Comparison of ENCODE assay signal across 9 cellular contexts in the genomic region with DNA sequence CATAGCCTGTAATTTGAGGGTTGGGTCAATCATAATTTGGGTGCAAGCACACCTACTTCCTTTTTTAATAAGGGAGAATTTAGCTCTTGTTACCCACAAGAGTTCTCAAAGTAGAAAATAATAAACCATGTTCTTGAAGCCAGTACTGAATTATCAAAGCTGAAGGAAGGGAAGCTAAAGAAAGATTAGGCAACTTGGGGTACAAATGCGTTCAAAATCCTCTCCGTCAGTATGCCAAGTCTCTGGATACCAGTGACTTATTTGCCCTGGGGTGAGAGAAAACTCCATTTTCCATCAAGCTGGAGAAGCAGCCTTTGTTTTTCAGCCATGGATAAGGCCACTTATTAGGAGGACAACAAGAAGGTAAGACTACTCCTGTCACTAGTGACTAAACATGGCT. TPM values are rescaled to one million over a fixed set of nuclear protein-coding genes. Genes with fewer than 3 reads are reported as not detected.
DNase-seq lines count a peak whose midpoint lies in the region; ATAC-seq and TF ChIP-seq lines count a peak whose summit lies in the region.
"Had no signal": no experiment of that assay in that cellular context is flagged by ENCODE, and none has a peak within 500 bp of the region (broad histone marks: within the 10 kb centered on the region; RNA-seq: fewer than 3 reads in every experiment).

No MANE protein-coding gene starts in this region.

- TF ChIP-seq EP300 in sigmoid colon (IDR thresholded peaks at IDR 0.05), result no peak

- TF ChIP-seq POLR2A in sigmoid colon (IDR thresholded peaks at IDR 0.05), result no peak

- H3K79me2 ChIP-seq in DND-41 (ENCODE audit: insufficient read depth, low read length) (peaks cover 80% of the 10 kb centered on the region), PC-3 (ENCODE audit: low read length) (peaks cover 38% of the 10 kb centered on the region)

- H3K9me3 ChIP-seq in DND-41 (ENCODE audit: insufficient read depth, low read length, severe bottlenecking), result no peaks in the 10 kb centered on the region
- no peaks in the 10 kb centered on the region for H3K9me3 ChIP-seq in PC-3 (ENCODE audit: low read length)
- no peaks in the 10 kb centered on the region for H3K9me3 ChIP-seq in duodenal mucosa (ENCODE audit: control insufficient read depth in 1 of 2, low read length in 2 of 2)
- no peaks in the 10 kb centered on the region for H3K9me3 ChIP-seq in sigmoid colon

- H4K20me1 ChIP-seq in DND-41 (ENCODE audit: insufficient read depth, low read length) (peaks cover 63% of the 10 kb centered on the region), PC-3 (ENCODE audit: low read length) (peaks cover 9% of the 10 kb centered on the region; the same call in 1 of the 2 replicates)

- CTCF ChIA-PET in PC-3 (lab: Charles Lee), result no interaction called here

- intact Hi-C loops in PC-3 (cut with micrococcal nuclease), result loop anchor here (1.0 kb wide), 1 partner anchor 20 kb away; no protein-coding TSS in a partner anchor
- intact Hi-C loops in sigmoid colon (cut with DNase I), result no loop called here

- H3F3A ChIP-seq in PC-3 (ENCODE audit: low read length, unreplicated experiment), result no peaks in the 10 kb centered on the region

- POLR2A ChIA-PET in PC-3 (lab: Charles Lee; ENCODE audit: unreplicated experiment), result no interaction called here

- BruUV-seq in PC-3 (replicated peaks; lab: Mats Ljungman, UMichigan), result no TSS peak

- H3K36me3 ChIP-seq in DND-41 (ENCODE audit: insufficient read depth, low read length) (peaks cover 69% of the 10 kb centered on the region), PC-3 (ENCODE audit: low read depth, low read length) (peaks cover 47% of the 10 kb centered on the region), duodenal mucosa (ENCODE audit: control insufficient read depth in 1 of 2, insufficient read depth in 2 of 2, low read length in 2 of 2) (peaks cover 13 to 46% of the 10 kb centered on the region in 2 donors), sigmoid colon (peaks cover 8 to 54% (median 9%) of the 10 kb centered on the region in 4 donors)

- TF ChIP-seq CTCF in DND-41 (IDR thresholded peaks at IDR 0.05; ENCODE audit: borderline replicate concordance, extremely low read depth, low read length, poor library complexity, severe bottlenecking) (no peak), PC-3 (conservative IDR thresholded peaks at IDR 0.05; ENCODE audit: low read depth, low read length) (no peak), sigmoid colon (IDR thresholded peaks at IDR 0.05) (no peak)

- H3K9ac ChIP-seq in DND-41 (ENCODE audit: low read depth, low read length) (no peak overlapping the region), PC-3 (ENCODE audit: low read length) (peak overlapping the region; percentile 66), duodenal mucosa (ENCODE audit: low read depth in 1 of 2, low read length in 2 of 2) (peak overlapping the region in 1 of 2 donors; percentile 36)

- no peak for DNase-seq in DND-41
- DNase-seq in PC-3, result no peak
- no peak for DNase-seq in sigmoid colon
- no peak for DNase-seq in hepatic stellate cell (ENCODE audit: low spot score)
- DNase-seq in stimulated activated CD4-positive, alpha-beta T cell treated with anti-CD3 and anti-CD28 coated beads, Interleukin-4, amount 100 ng/mL, for 24 hours, result no peak
- DNase-seq: Right ventricle myocardium superior had no signal

- H3K27ac ChIP-seq in DND-41 (ENCODE audit: low read length) (peak overlapping the region; percentile 44; the same call in 1 of the 2 replicates), PC-3 (ENCODE audit: low read length) (peak overlapping the region; percentile 93), duodenal mucosa (ENCODE audit: low read depth, low read length) (peak overlapping the region; percentile 72), sigmoid colon (peak overlapping the region in 3 of 4 donors; percentile 27 to 38 (median 28))

- H2AFZ ChIP-seq in DND-41 (ENCODE audit: low read depth, low read length) (no peak overlapping the region), PC-3 (ENCODE audit: low read length) (no peak overlapping the region)
- H2AFZ ChIP-seq: GM23338 had no signal

- H3K27me3 ChIP-seq in DND-41 (ENCODE audit: insufficient read depth, low read length, poor library complexity) (no peaks in the 10 kb centered on the region), PC-3 (ENCODE audit: low read length) (no peaks in the 10 kb centered on the region), duodenal mucosa (ENCODE audit: control insufficient read depth in 1 of 2, insufficient read depth in 2 of 2, low read length in 2 of 2) (no peaks in the 10 kb centered on the region), sigmoid colon (no peaks in the 10 kb centered on the region)

- WGBS in sigmoid colon, 2 donors, result 71 to 87% methylated on average over 2 of the region's 2 CpGs

- no peaks in the 10 kb centered on the region for H3K9me2 ChIP-seq in PC-3 (replicated peaks; ENCODE audit: low read length)

- ATAC-seq in DND-41 (ENCODE audit: insufficient read depth, low read depth) (no peak), PC-3 (no peak), GM18517 (IDR thresholded peaks at IDR 0.05; ENCODE audit: unreplicated experiment) (no peak)
- ATAC-seq: GM23338 had no signal

- H3K4me2 ChIP-seq in DND-41 (ENCODE audit: insufficient read depth, low read length) (no peak overlapping the region), PC-3 (ENCODE audit: low read length) (no peak overlapping the region)
- H3K4me2 ChIP-seq: GM23338 had no signal

- H3K4me1 ChIP-seq in DND-41 (ENCODE audit: insufficient read depth, low read length), result peaks cover 27% of the 10 kb centered on the region
- H3K4me1 ChIP-seq in PC-3 (ENCODE audit: insufficient read depth, low read length), result peaks cover 18% of the 10 kb centered on the region
- peaks cover 7 to 11% of the 10 kb centered on the region in 2 donors for H3K4me1 ChIP-seq in duodenal mucosa (ENCODE audit: control insufficient read depth in 1 of 2, insufficient read depth in 2 of 2, low read length in 2 of 2)
- H3K4me1 ChIP-seq in sigmoid colon, result peaks cover 0 to 19% (median 16%) of the 10 kb centered on the region in 4 donors

- H3K4me3 ChIP-seq in DND-41 (ENCODE audit: low read depth in 1 of 2, low read length in 2 of 2) (no peak overlapping the region), PC-3 (ENCODE audit: low read length) (no peak overlapping the region), duodenal mucosa (ENCODE audit: low read depth in 1 of 2, low read length in 2 of 2) (no peak overlapping the region), sigmoid colon (no peak overlapping the region)
- H3K4me3 ChIP-seq: GM23338 had no signal

RNA-seq across cellular contexts. Expression of gene DHRS13, which starts 23.5 kb away (rescaled TPM):
- total RNA-seq in PC-3 (2014; rRNA removed), result 4.9 and 5.1 TPM in 2 replicates
- total RNA-seq in sigmoid colon, result 1 to 10 TPM; 3.2 to 8.4 (median 3.9) TPM
- 10 to 100 TPM in 1 of 3 donors, 1 to 10 TPM in 2; 2.1 to 15.0 (median 3.0) TPM for polyA plus RNA-seq in sigmoid colon

RNA-seq across cellular contexts. Expression of gene PHF12, which starts 25.0 kb away (rescaled TPM):
- total RNA-seq in PC-3 (2014; rRNA removed) (20.6 and 25.0 TPM in 2 replicates), sigmoid colon (10 to 100 TPM; 39.1 to 54.3 (median 45.2) TPM)
- polyA plus RNA-seq in sigmoid colon, result 10 to 100 TPM in 2 of 3 donors, 1 to 10 TPM in 1; 6.9 to 24.7 (median 13.8) TPM

RNA-seq across cellular contexts. Expression of gene FLOT2, which starts 28.8 kb away (rescaled TPM):
- total RNA-seq in PC-3 (2014; rRNA removed) (23.1 and 34.7 TPM in 2 replicates), sigmoid colon (10 to 100 TPM; 38.5 to 72.5 (median 52.4) TPM)
- polyA plus RNA-seq in sigmoid colon, result 10 to 100 TPM; 27.3 to 91.8 (median 36.6) TPM

Comparison
In these comparisons a context has a peak if more than half of its experiments do, and no peak if none do; other contexts are left out.
1. H3K27ac ChIP-seq: peak in every context shown above with its lines; median percentile 93 in PC-3; 72 in duodenal mucosa; 44 in DND-41; 28 in sigmoid colon.